14 cellular contexts compared by ENCODE assay signal in genomic region chr2:42297322-42297936, GRCh38.
DNase-seq lines count a peak whose midpoint lies in the region; ATAC-seq and TF ChIP-seq lines count a peak whose summit lies in the region.
"Had no signal": no experiment of that assay in that cellular context is flagged by ENCODE, and none has a peak within 500 bp of the region (broad histone marks: within the 10 kb centered on the region; RNA-seq: fewer than 3 reads in every experiment).

No MANE protein-coding gene starts in this region.

- intact Hi-C loops in PC-3 (cut with micrococcal nuclease): no loop called here

- H3K4me1 Mint-ChIP-seq in activated CD8-positive, alpha-beta memory T cell treated with anti-CD3 and anti-CD28 coated beads, Interleukin-2, amount 10 ng/mL, durations not matched to agents 7 days and 5 days: peaks cover 50% of the 10 kb centered on the region
- H3K4me1 Mint-ChIP-seq in effector memory CD8-positive, alpha-beta T cell (ENCODE audit: low read depth in 2 of 2): peaks cover 32 to 43% of the 10 kb centered on the region in 2 donors
- H3K4me1 Mint-ChIP-seq in stimulated activated effector memory CD8-positive, alpha-beta T cell treated with anti-CD3 and anti-CD28 coated beads, Interleukin-12 subunit alpha, Interleukin-12 subunit beta, amount 100 ng/mL, for 72 hours: peaks cover 46% of the 10 kb centered on the region
- H3K4me1 Mint-ChIP-seq: brain had no signal

- H3K4me3 Mint-ChIP-seq in activated CD8-positive, alpha-beta memory T cell treated with anti-CD3 and anti-CD28 coated beads, Interleukin-2, amount 10 ng/mL, durations not matched to agents 7 days and 5 days: peak overlapping the region; percentile 17
- peak overlapping the region; percentile 61 to 79 for H3K4me3 Mint-ChIP-seq in effector memory CD8-positive, alpha-beta T cell
- H3K4me3 Mint-ChIP-seq in stimulated activated effector memory CD8-positive, alpha-beta T cell treated with anti-CD3 and anti-CD28 coated beads, Interleukin-12 subunit alpha, Interleukin-12 subunit beta, amount 100 ng/mL, for 72 hours: peak overlapping the region; percentile 25
- H3K4me3 Mint-ChIP-seq: brain had no signal

- H3K27me3 ChIP-seq in SU-DHL-6 (ENCODE audit: low read length) (no peaks in the 10 kb centered on the region), PC-3 (ENCODE audit: low read length) (no peaks in the 10 kb centered on the region)
- H3K27me3 ChIP-seq: right atrium auricular region had no signal

- TF ChIP-seq CTCF in SU-DHL-6 (IDR thresholded peaks at IDR 0.05; ENCODE audit: insufficient read depth, low read length, poor library complexity, severe bottlenecking) (no peak), PC-3 (conservative IDR thresholded peaks at IDR 0.05; ENCODE audit: low read depth, low read length) (no peak)

- no peak overlapping the region for H3K4me3 ChIP-seq in SU-DHL-6 (ENCODE audit: insufficient read depth, low read length, poor library complexity, severe bottlenecking)
- H3K4me3 ChIP-seq in PC-3 (ENCODE audit: low read length): no peak overlapping the region
- H3K4me3 ChIP-seq: A549, right atrium auricular region, thoracic aorta had no signal

- H3K4me1 ChIP-seq in PC-3 (ENCODE audit: insufficient read depth, low read length): no peaks in the 10 kb centered on the region
- H3K4me1 ChIP-seq: A549, right atrium auricular region had no signal

- H3K27ac ChIP-seq in SU-DHL-6 (ENCODE audit: low read depth, low read length) (peak overlapping the region; percentile 32), PC-3 (ENCODE audit: low read length) (no peak overlapping the region)
- H3K27ac ChIP-seq: A549, right atrium auricular region, thoracic aorta had no signal

- DNase-seq in activated CD8-positive, alpha-beta memory T cell treated with anti-CD3 and anti-CD28 coated beads, Interleukin-2, amount 10 ng/mL, durations not matched to agents 7 days and 5 days: no peak
- no peak for DNase-seq in activated CD8-positive, alpha-beta memory T cell treated with anti-CD3 and anti-CD28 coated beads for 24 hours
- peak; percentile 7 to 19 (median 11) for DNase-seq in effector memory CD8-positive, alpha-beta T cell
- no peak for DNase-seq in stimulated activated effector memory CD8-positive, alpha-beta T cell treated with anti-CD3 and anti-CD28 coated beads, Interleukin-12 subunit alpha, Interleukin-12 subunit beta, amount 100 ng/mL, for 72 hours (ENCODE audit: low spot score in 2 of 2)
- DNase-seq in PC-3 (no peak), NCI-H1436 (lab: John Stamatoyannopoulos, UW) (no peak), NCI-H128 (lab: John Stamatoyannopoulos, UW; ENCODE audit: unreplicated experiment) (no peak)
- DNase-seq: DMS153, NCI-H2029 had no signal

- no TSS peak for BruUV-seq in PC-3 (replicated peaks; lab: Mats Ljungman, UMichigan)

- no peaks in the 10 kb centered on the region for H3K9me3 ChIP-seq in SU-DHL-6 (ENCODE audit: insufficient read depth, low read length)
- H3K9me3 ChIP-seq in PC-3 (ENCODE audit: low read length): no peaks in the 10 kb centered on the region
- H3K9me3 ChIP-seq: A549, right atrium auricular region, thoracic aorta had no signal

- no peaks in the 10 kb centered on the region for H4K20me1 ChIP-seq in SU-DHL-6 (ENCODE audit: low read depth, low read length)
- no peaks in the 10 kb centered on the region for H4K20me1 ChIP-seq in PC-3 (ENCODE audit: low read length)

- peak overlapping the region; percentile 83 for H3K27ac Mint-ChIP-seq in activated CD8-positive, alpha-beta memory T cell treated with anti-CD3 and anti-CD28 coated beads, Interleukin-2, amount 10 ng/mL, durations not matched to agents 7 days and 5 days
- H3K27ac Mint-ChIP-seq in effector memory CD8-positive, alpha-beta T cell: peak overlapping the region; percentile 71 to 96
- H3K27ac Mint-ChIP-seq in stimulated activated effector memory CD8-positive, alpha-beta T cell treated with anti-CD3 and anti-CD28 coated beads, Interleukin-12 subunit alpha, Interleukin-12 subunit beta, amount 100 ng/mL, for 72 hours: peak overlapping the region; percentile 85

- H3K9me2 ChIP-seq in SU-DHL-6 (replicated peaks; ENCODE audit: insufficient read depth, low read length) (no peaks in the 10 kb centered on the region), PC-3 (replicated peaks; ENCODE audit: low read length) (no peaks in the 10 kb centered on the region)

- H3K9ac ChIP-seq in SU-DHL-6 (ENCODE audit: low read length): no peak overlapping the region
- H3K9ac ChIP-seq in PC-3 (ENCODE audit: low read length): no peak overlapping the region

- H3K4me2 ChIP-seq in SU-DHL-6 (ENCODE audit: low read depth, low read length, poor library complexity, severe bottlenecking) (peak overlapping the region; percentile 31), PC-3 (ENCODE audit: low read length) (no peak overlapping the region)
- H3K4me2 ChIP-seq: A549 had no signal

- H3K36me3 Mint-ChIP-seq in activated CD8-positive, alpha-beta memory T cell treated with anti-CD3 and anti-CD28 coated beads, Interleukin-2, amount 10 ng/mL, durations not matched to agents 7 days and 5 days: peaks cover 68% of the 10 kb centered on the region
- peaks cover 79% of the 10 kb centered on the region for H3K36me3 Mint-ChIP-seq in effector memory CD8-positive, alpha-beta T cell (ENCODE audit: insufficient read depth)
- peaks cover 97% of the 10 kb centered on the region for H3K36me3 Mint-ChIP-seq in stimulated activated effector memory CD8-positive, alpha-beta T cell treated with anti-CD3 and anti-CD28 coated beads, Interleukin-12 subunit alpha, Interleukin-12 subunit beta, amount 100 ng/mL, for 72 hours

- ATAC-seq in activated CD8-positive, alpha-beta memory T cell treated with anti-CD3 and anti-CD28 coated beads, Interleukin-2, amount 10 ng/mL, durations not matched to agents 7 days and 5 days: peak; percentile 75
- peak; percentile 90 for ATAC-seq in effector memory CD8-positive, alpha-beta T cell (replicated peaks)
- ATAC-seq in stimulated activated effector memory CD8-positive, alpha-beta T cell treated with anti-CD3 and anti-CD28 coated beads, Interleukin-12 subunit alpha, Interleukin-12 subunit beta, amount 100 ng/mL, for 72 hours: peak; percentile 67
- no peak for ATAC-seq in PC-3
- ATAC-seq: A549 had no signal

- H3K79me2 ChIP-seq in SU-DHL-6 (ENCODE audit: insufficient read depth, low read length) (no peaks in the 10 kb centered on the region), PC-3 (ENCODE audit: low read length) (no peaks in the 10 kb centered on the region)

- no peaks in the 10 kb centered on the region for H3K27me3 Mint-ChIP-seq in activated CD8-positive, alpha-beta memory T cell treated with anti-CD3 and anti-CD28 coated beads, Interleukin-2, amount 10 ng/mL, durations not matched to agents 7 days and 5 days
- no peaks in the 10 kb centered on the region for H3K27me3 Mint-ChIP-seq in effector memory CD8-positive, alpha-beta T cell
- H3K27me3 Mint-ChIP-seq: brain had no signal

- H3F3A ChIP-seq in SU-DHL-6 (ENCODE audit: insufficient read depth) (peaks cover 6% of the 10 kb centered on the region), PC-3 (ENCODE audit: low read length, unreplicated experiment) (no peaks in the 10 kb centered on the region)

- H3K36me3 ChIP-seq in SU-DHL-6 (ENCODE audit: low read length) (peaks cover 10% of the 10 kb centered on the region; the same call in 1 of the 2 replicates), PC-3 (ENCODE audit: low read depth, low read length) (peaks cover 22% of the 10 kb centered on the region; the same call in 1 of the 2 replicates)

- no peak overlapping the region for H2AFZ ChIP-seq in SU-DHL-6 (ENCODE audit: low read depth, low read length, severe bottlenecking)
- no peak overlapping the region for H2AFZ ChIP-seq in PC-3 (ENCODE audit: low read length)

- H3K9me3 Mint-ChIP-seq in activated CD8-positive, alpha-beta memory T cell treated with anti-CD3 and anti-CD28 coated beads, Interleukin-2, amount 10 ng/mL, durations not matched to agents 7 days and 5 days (ENCODE audit: low read depth): no peaks in the 10 kb centered on the region
- H3K9me3 Mint-ChIP-seq in effector memory CD8-positive, alpha-beta T cell: no peaks in the 10 kb centered on the region
- H3K9me3 Mint-ChIP-seq in stimulated activated effector memory CD8-positive, alpha-beta T cell treated with anti-CD3 and anti-CD28 coated beads, Interleukin-12 subunit alpha, Interleukin-12 subunit beta, amount 100 ng/mL, for 72 hours: no peaks in the 10 kb centered on the region
- H3K9me3 Mint-ChIP-seq: brain had no signal

- POLR2A ChIA-PET in PC-3 (lab: Charles Lee; ENCODE audit: unreplicated experiment): no interaction called here

- CTCF ChIA-PET in activated CD8-positive, alpha-beta memory T cell treated with anti-CD3 and anti-CD28 coated beads, Interleukin-2, amount 10 ng/mL, durations not matched to agents 7 days and 5 days (lab: Charles Lee): no interaction called here
- CTCF ChIA-PET in PC-3 (lab: Charles Lee): no interaction called here

Comparison
In these comparisons a context has a peak if more than half of its experiments do, and no peak if none do; other contexts are left out.
1. DNase-seq: peak in effector memory CD8-positive, alpha-beta T cell (3 of 3); none in activated CD8-positive, alpha-beta memory T cell treated with anti-CD3 and anti-CD28 coated beads, Interleukin-2, amount 10 ng/mL, durations not matched to agents 7 days and 5 days (single experiment), activated CD8-positive, alpha-beta memory T cell treated with anti-CD3 and anti-CD28 coated beads for 24 hours (single experiment), stimulated activated effector memory CD8-positive, alpha-beta T cell treated with anti-CD3 and anti-CD28 coated beads, Interleukin-12 subunit alpha, Interleukin-12 subunit beta, amount 100 ng/mL, for 72 hours (0 of 2), PC-3 (single experiment), NCI-H1436 (single experiment) and NCI-H128 (single experiment).
2. H3K4me3 Mint-ChIP-seq: peak in every context shown above with its lines; median percentile 70 in effector memory CD8-positive, alpha-beta T cell; 25 in stimulated activated effector memory CD8-positive, alpha-beta T cell treated with anti-CD3 and anti-CD28 coated beads, Interleukin-12 subunit alpha, Interleukin-12 subunit beta, amount 100 ng/mL, for 72 hours; 17 in activated CD8-positive, alpha-beta memory T cell treated with anti-CD3 and anti-CD28 coated beads, Interleukin-2, amount 10 ng/mL, durations not matched to agents 7 days and 5 days.
3. Peak in every context shown above with its lines, with median percentiles within 50 percentile points of each other: H3K27ac Mint-ChIP-seq.